ENCODE assay signal across 31 cellular contexts in the genomic region with DNA sequence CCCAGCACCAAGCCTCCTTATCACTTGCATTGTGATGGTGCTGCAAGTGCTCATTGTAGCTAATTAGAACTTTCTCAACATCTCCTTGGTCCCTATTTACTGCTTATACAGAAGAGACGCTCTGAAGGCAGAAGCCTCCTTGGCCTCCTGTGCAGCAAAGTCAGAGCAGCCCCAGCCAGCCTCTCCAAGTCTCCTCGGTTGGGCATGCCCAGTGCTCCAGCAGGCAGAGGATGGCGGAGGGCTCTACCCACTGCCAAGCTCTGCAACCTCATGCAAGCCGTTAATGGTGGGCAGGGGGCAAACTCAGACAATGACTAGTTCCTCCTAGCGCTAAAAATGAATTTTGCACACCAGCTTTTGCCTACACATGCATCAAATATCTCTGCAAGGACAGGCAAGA.
"Had no signal": no experiment of that assay in that cellular context is flagged by ENCODE, and none has a peak within 500 bp of the region (broad histone marks: within the 10 kb centered on the region; RNA-seq: fewer than 3 reads in every experiment).

No MANE protein-coding gene starts in this region.

- H3K27ac ChIP-seq: gastrocnemius medialis, hepatocyte, neutrophil, ovary, upper lobe of left lung, vagina had no signal

- H3K9me3 Mint-ChIP-seq: activated naive CD8-positive, alpha-beta T cell treated with anti-CD3 and anti-CD28 coated beads for 36 hours; activated T-cell treated with anti-CD3 and anti-CD28 coated beads, Interleukin-2, amount 50 U/mL, for 24 hours; effector memory CD8-positive, alpha-beta T cell; nephron; stimulated activated memory B cell treated with anti-CD40 and anti-IgM and Interleukin-4, amounts not matched to agents 10 μg/mL and 1 μg/mL and 100 μg/mL, for 72 hours; stimulated activated naive CD8-positive, alpha-beta T cell treated with anti-CD3 and anti-CD28 coated beads, Interleukin-15, amount 100 ng/mL, for 72 hours had no signal

- DNase-seq: activated CD4-positive, alpha-beta T cell treated with anti-CD3 and anti-CD28 coated beads for 48 hours; activated CD4-positive, alpha-beta T cell treated with anti-CD3 and anti-CD28 coated beads, Interleukin-2, amount 50 U/mL, for 48 hours; activated CD8-positive, alpha-beta memory T cell treated with anti-CD3 and anti-CD28 coated beads, Interleukin-2, amount 50 U/mL, for 48 hours; activated naive CD8-positive, alpha-beta T cell treated with anti-CD3 and anti-CD28 coated beads for 36 hours; activated T-cell treated with anti-CD3 and anti-CD28 coated beads, Interleukin-2, amount 50 U/mL, for 24 hours; aorta; cortex of kidney; effector memory CD8-positive, alpha-beta T cell; erythroblast; gastrocnemius medialis; kidney; left colon; midbrain; ovary; small intestine; stimulated activated CD4-positive, alpha-beta T cell treated with anti-CD3 and anti-CD28 coated beads, Interleukin-4, amount 100 ng/mL, for 24 hours; stimulated activated naive CD8-positive, alpha-beta T cell treated with anti-CD3 and anti-CD28 coated beads, Interleukin-15, amount 100 ng/mL, for 72 hours; T-helper 9 cell; upper lobe of left lung; WERI-Rb-1 had no signal

- H3K4me3 Mint-ChIP-seq: activated naive CD8-positive, alpha-beta T cell treated with anti-CD3 and anti-CD28 coated beads for 36 hours; activated T-cell treated with anti-CD3 and anti-CD28 coated beads, Interleukin-2, amount 50 U/mL, for 24 hours; brain; effector memory CD8-positive, alpha-beta T cell; nephron; stimulated activated memory B cell treated with anti-CD40 and anti-IgM and Interleukin-4, amounts not matched to agents 10 μg/mL and 1 μg/mL and 100 μg/mL, for 72 hours; stimulated activated naive CD8-positive, alpha-beta T cell treated with anti-CD3 and anti-CD28 coated beads, Interleukin-15, amount 100 ng/mL, for 72 hours had no signal

- H3K27ac Mint-ChIP-seq: activated naive CD8-positive, alpha-beta T cell treated with anti-CD3 and anti-CD28 coated beads for 36 hours; nephron; progenitor cell of endocrine pancreas; stimulated activated memory B cell treated with anti-CD40 and anti-IgM and Interleukin-4, amounts not matched to agents 10 μg/mL and 1 μg/mL and 100 μg/mL, for 72 hours; stimulated activated naive CD8-positive, alpha-beta T cell treated with anti-CD3 and anti-CD28 coated beads, Interleukin-15, amount 100 ng/mL, for 72 hours had no signal

- H3K27me3 Mint-ChIP-seq: activated naive CD8-positive, alpha-beta T cell treated with anti-CD3 and anti-CD28 coated beads for 36 hours; activated T-cell treated with anti-CD3 and anti-CD28 coated beads, Interleukin-2, amount 50 U/mL, for 24 hours; effector memory CD8-positive, alpha-beta T cell; stimulated activated naive CD8-positive, alpha-beta T cell treated with anti-CD3 and anti-CD28 coated beads, Interleukin-15, amount 100 ng/mL, for 72 hours had no signal

- H3K9me3 ChIP-seq: adrenal gland, gastrocnemius medialis, neutrophil, ovary, upper lobe of left lung, vagina had no signal

- H3K27me3 ChIP-seq: adrenal gland, cardiac muscle cell, gastrocnemius medialis, hepatocyte, ovary, upper lobe of left lung, vagina had no signal

- ATAC-seq: activated CD4-positive, CD25-positive, alpha-beta regulatory T cell treated with anti-CD3 and anti-CD28 coated beads, Interleukin-2, amount 50 U/mL, for 24 hours; effector memory CD8-positive, alpha-beta T cell; gastrocnemius medialis; left colon; sciatic nerve; stimulated activated memory B cell treated with anti-CD40 and anti-IgM and Interleukin-4, amounts not matched to agents 10 μg/mL and 1 μg/mL and 100 μg/mL, for 72 hours; stimulated activated naive CD8-positive, alpha-beta T cell treated with anti-CD3 and anti-CD28 coated beads, Interleukin-15, amount 100 ng/mL, for 72 hours had no signal

- H3K4me1 ChIP-seq: gastrocnemius medialis, upper lobe of left lung had no signal

- H3K4me3 ChIP-seq: adrenal gland, cardiac muscle cell, gastrocnemius medialis, hepatocyte, ovary, upper lobe of left lung, vagina had no signal

- H3K36me3 ChIP-seq: adrenal gland, cardiac muscle cell, gastrocnemius medialis, neutrophil, ovary, upper lobe of left lung, vagina had no signal
